ENCODE assay signal across 15 cellular contexts in the genomic region with DNA sequence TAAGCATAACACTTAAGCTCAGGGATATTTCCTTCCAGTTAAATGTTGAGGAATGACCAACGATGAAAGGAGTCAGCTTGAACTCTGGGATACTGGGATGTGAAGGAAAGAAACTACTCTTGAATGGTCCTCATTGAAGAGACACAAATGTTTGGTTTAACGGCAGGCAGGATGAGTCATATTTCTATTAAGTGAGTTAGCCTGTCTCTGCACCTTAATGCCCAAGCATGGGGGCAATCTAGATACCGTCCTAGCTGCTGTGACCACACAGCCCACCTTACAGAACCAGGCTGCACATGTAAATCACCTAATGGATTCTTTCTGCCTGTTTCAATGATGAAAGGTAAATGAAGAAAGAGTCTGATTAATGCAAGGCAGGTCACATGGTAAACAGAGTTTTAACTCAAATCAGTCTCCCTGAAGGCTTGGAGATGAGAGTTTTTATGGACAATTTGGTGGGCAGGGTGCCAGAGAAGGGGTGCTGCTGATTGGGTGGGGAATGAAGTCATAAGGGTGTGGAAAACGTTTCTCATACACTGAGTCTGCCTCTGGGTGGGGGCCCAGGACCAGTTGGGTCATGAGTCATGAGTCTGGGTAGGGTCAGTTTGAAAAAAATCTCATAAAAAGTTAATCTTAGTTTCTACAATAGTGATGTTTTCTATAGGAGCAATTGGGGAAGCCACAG.
DNase-seq lines count a peak whose midpoint lies in the region; TF ChIP-seq lines count a peak whose summit lies in the region.
"Had no signal": no experiment of that assay in that cellular context is flagged by ENCODE, and none has a peak within 500 bp of the region (broad histone marks: within the 10 kb centered on the region; RNA-seq: fewer than 3 reads in every experiment).

No MANE protein-coding gene starts in this region.

- 33% methylated on average over 4 of the region's 4 CpGs for WGBS in mesenchymal stem cell
- WGBS in adrenal gland, 4 donors, result 71 to 75% (median 75%) methylated on average over 4 of the region's 4 CpGs

- DNase-seq in COLO829 (ENCODE audit: low spot score) (peak; percentile 80), HT-29 (ENCODE audit: low spot score) (peak; percentile 36), brain microvascular endothelial cell (peak; percentile 45), mesenchymal stem cell (peak; percentile 55), DMS153 (lab: John Stamatoyannopoulos, UW) (no peak), adrenal gland (no peak), RKO (ENCODE audit: low spot score) (no peak), Kasumi-1 (lab: John Stamatoyannopoulos, UW) (no peak)
- DNase-seq: activated CD4-positive, alpha-beta T cell treated with anti-CD3 and anti-CD28 coated beads for 4 hours; activated effector memory CD4-positive, alpha-beta T cell treated with Interleukin-2 at 50 U/mL for 16 hours; Caco-2; NCI-H524 treated with DMSO at 0.1 percent for 48 hours; occipital lobe; stimulated activated CD4-positive, alpha-beta T cell treated with anti-CD3 and anti-CD28 coated beads, Interleukin-2, amount 100 ng/mL, for 24 hours; stimulated activated naive B cell treated with anti-CD40 and anti-IgM and Interleukin-4, amounts not matched to agents 10 μg/mL and 1 μg/mL and 100 μg/mL, for 72 hours had no signal

- H3K4me1 ChIP-seq in mesenchymal stem cell (ENCODE audit: control insufficient read depth, insufficient read depth, low read depth, low read length) (peaks cover 2% of the 10 kb centered on the region), adrenal gland (replicated peaks in 1 of 2) (peaks cover 10 to 17% of the 10 kb centered on the region in 2 donors)

- no peak overlapping the region for H3K4ac ChIP-seq in mesenchymal stem cell (ENCODE audit: low read depth in 1 of 2, low read length in 2 of 2)

- no peak overlapping the region for H2AK5ac ChIP-seq in mesenchymal stem cell (ENCODE audit: low read length, severe bottlenecking)

- no peak overlapping the region for H3K4me2 ChIP-seq in mesenchymal stem cell (ENCODE audit: low read length, poor library complexity, severe bottlenecking)

- peak overlapping the region; percentile 35 for H2BK5ac ChIP-seq in mesenchymal stem cell (ENCODE audit: low read depth, low read length, poor library complexity, severe bottlenecking)

- H2AFZ ChIP-seq in mesenchymal stem cell (ENCODE audit: low read depth, low read length), result no peak overlapping the region

- TF ChIP-seq POLR2A in adrenal gland (IDR thresholded peaks at IDR 0.05), result no peak

- no peak overlapping the region for H4K8ac ChIP-seq in mesenchymal stem cell (ENCODE audit: low read length)

- H3K18ac ChIP-seq in mesenchymal stem cell (ENCODE audit: low read depth in 1 of 2, low read length in 2 of 2), result peak overlapping the region in 1 of 2 experiments; percentile 18

- H3K9me3 ChIP-seq in mesenchymal stem cell (ENCODE audit: control insufficient read depth, low read length) (no peaks in the 10 kb centered on the region), adrenal gland (replicated peaks in 1 of 3) (no peaks in the 10 kb centered on the region)

- intact Hi-C loops in adrenal gland (cut with DNase I), result no loop called here

- H3K4me3 ChIP-seq in brain microvascular endothelial cell (ENCODE audit: low read depth, low read length) (no peak overlapping the region), mesenchymal stem cell (ENCODE audit: insufficient read depth in 1 of 2, low read depth in 1 of 2, low read length in 2 of 2) (peak overlapping the region in 1 of 2 experiments; percentile 1), adrenal gland (no peak overlapping the region)

- H3K79me1 ChIP-seq in mesenchymal stem cell (replicated peaks; ENCODE audit: low read length, poor library complexity, severe bottlenecking), result no peaks in the 10 kb centered on the region

- no peak overlapping the region for H2BK15ac ChIP-seq in mesenchymal stem cell (ENCODE audit: low read depth, poor library complexity, severe bottlenecking)

- TF ChIP-seq CTCF in brain microvascular endothelial cell (IDR thresholded peaks at IDR 0.05; ENCODE audit: low read depth, low read length, missing control alignments) (no peak), adrenal gland (IDR thresholded peaks at IDR 0.05) (no peak)

- no peak overlapping the region for H2BK12ac ChIP-seq in mesenchymal stem cell (ENCODE audit: low read length in 2 of 2)

- in situ Hi-C loops in brain microvascular endothelial cell (cut with HindIII; ENCODE audit: low pct_ligation_motif_present, low sequenced_read_pairs), result no loop called here

- peak overlapping the region; percentile 56 for H3K9ac ChIP-seq in mesenchymal stem cell (ENCODE audit: low read length)

- no peak overlapping the region for H3K23ac ChIP-seq in mesenchymal stem cell (ENCODE audit: low read length in 2 of 2)

- no peaks in the 10 kb centered on the region for H3K36me3 ChIP-seq in brain microvascular endothelial cell (replicated peaks)
- H3K36me3 ChIP-seq in mesenchymal stem cell (ENCODE audit: control insufficient read depth in 1 of 2, insufficient read depth in 2 of 2, low read depth in 1 of 2, low read length in 2 of 2), result no peaks in the 10 kb centered on the region
- no peaks in the 10 kb centered on the region for H3K36me3 ChIP-seq in adrenal gland (replicated peaks in 1 of 2)

- H3K14ac ChIP-seq in mesenchymal stem cell (ENCODE audit: low read length in 2 of 2), result no peak overlapping the region

- no peaks in the 10 kb centered on the region for H3K27me3 ChIP-seq in brain microvascular endothelial cell (replicated peaks)
- no peaks in the 10 kb centered on the region for H3K27me3 ChIP-seq in mesenchymal stem cell (ENCODE audit: control insufficient read depth in 1 of 2, insufficient read depth in 1 of 2, low read length in 2 of 2)
- no peaks in the 10 kb centered on the region for H3K27me3 ChIP-seq in adrenal gland

- no peak overlapping the region for H4K91ac ChIP-seq in mesenchymal stem cell (ENCODE audit: low read length)

- no peak overlapping the region for H2BK120ac ChIP-seq in mesenchymal stem cell (ENCODE audit: low read depth, low read length)

- H3K27ac ChIP-seq in brain microvascular endothelial cell (no peak overlapping the region), mesenchymal stem cell (ENCODE audit: low read length, poor library complexity, severe bottlenecking) (peak overlapping the region; percentile 83), adrenal gland (no peak overlapping the region)

Comparison
In these comparisons a context has a peak if more than half of its experiments do, and no peak if none do; other contexts are left out.
1. DNase-seq: peak in COLO829 (single experiment), HT-29 (single experiment), brain microvascular endothelial cell (single experiment) and mesenchymal stem cell (single experiment); none in DMS153 (single experiment), adrenal gland (0 of 7), RKO (single experiment) and Kasumi-1 (0 of 2).